27 cellular contexts compared by ENCODE assay signal in genomic region chr4:154456240-154456639, GRCh38. TPM values are rescaled to one million over a fixed set of nuclear protein-coding genes. Genes with fewer than 3 reads are reported as not detected.
"Had no signal": no experiment of that assay in that cellular context is flagged by ENCODE, and none has a peak within 500 bp of the region (broad histone marks: within the 10 kb centered on the region; RNA-seq: fewer than 3 reads in every experiment).

No MANE protein-coding gene starts in this region.

- ATAC-seq: activated naive CD4-positive, alpha-beta T cell treated with anti-CD3 and anti-CD28 coated beads, Interleukin-2, amount 50 U/mL, for 72 hours; activated T-cell treated with anti-CD3 and anti-CD28 coated beads, Interleukin-2, amount 50 U/mL, for 72 hours; gastroesophageal sphincter; heart left ventricle; WTC11 had no signal

- DNase-seq: activated CD4-positive, alpha-beta memory T cell treated with anti-CD3 and anti-CD28 coated beads, Interleukin-2, amount 10 ng/mL, durations not matched to agents 7 days and 5 days; activated CD4-positive, alpha-beta T cell treated with anti-CD3 and anti-CD28 coated beads for 1 hour; activated CD4-positive, alpha-beta T cell treated with anti-CD3 and anti-CD28 coated beads for 4 hours; activated CD4-positive, alpha-beta T cell treated with anti-CD3 and anti-CD28 coated beads, Interleukin-2, amount 10 ng/mL, durations not matched to agents 7 days and 5 days; activated CD4-positive, alpha-beta T cell treated with anti-CD3 and anti-CD28 coated beads, Interleukin-2, amount 50 U/mL, for 4 hours; activated CD8-positive, alpha-beta memory T cell treated with anti-CD3 and anti-CD28 coated beads, Interleukin-2, amount 50 U/mL, for 48 hours; activated gamma-delta T cell; activated naive CD4-positive, alpha-beta T cell; activated naive CD4-positive, alpha-beta T cell treated with anti-CD3 and anti-CD28 coated beads, Interleukin-2, amount 10 ng/mL, durations not matched to agents 7 days and 5 days; activated naive CD8-positive, alpha-beta T cell treated with anti-CD3 and anti-CD28 coated beads, Interleukin-2, amount 10 ng/mL, durations not matched to agents 7 days and 5 days; activated T-cell treated with anti-CD3 and anti-CD28 coated beads for 4 hours; activated T-cell treated with anti-CD3 and anti-CD28 coated beads, Interleukin-2, amount 50 U/mL, for 24 hours; activated T-cell treated with anti-CD3 and anti-CD28 coated beads, Interleukin-2, amount 50 U/mL, for 72 hours; central memory CD4-positive, alpha-beta T cell; cerebellar nuclear complex; colonic mucosa; effector CD8-positive, alpha-beta T cell; esophagus squamous epithelium; foreskin melanocyte; heart left ventricle; T-helper 2 cell had no signal

RNA-seq across cellular contexts. Expression of gene DCHS2, which starts 35.4 kb away (rescaled TPM):
- polyA plus RNA-seq: cardiac muscle cell, endothelial cell of umbilical vein, fibroblast of lung had no signal
